In the genomic region with DNA sequence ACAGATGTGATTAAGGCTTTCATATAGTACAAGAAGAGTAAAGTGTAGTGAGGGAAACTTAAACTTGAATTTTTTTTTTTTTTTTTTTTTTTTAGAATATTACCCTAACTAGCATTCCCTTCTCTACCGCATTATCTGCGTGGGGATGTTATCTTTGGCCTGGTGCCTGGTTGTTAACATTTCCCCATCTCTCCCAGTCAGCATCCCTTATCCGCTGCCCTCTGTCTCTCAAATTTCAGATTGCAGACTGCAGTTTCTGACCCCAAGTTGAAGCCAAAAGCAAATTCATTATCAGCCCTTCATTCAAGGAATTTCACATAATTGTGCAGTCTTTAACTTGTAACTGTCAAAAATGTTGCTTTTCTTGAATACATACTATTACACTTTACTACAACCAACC, we compare ENCODE assay signal across 9 cellular contexts.
DNase-seq lines count a peak whose midpoint lies in the region; ATAC-seq and TF ChIP-seq lines count a peak whose summit lies in the region.
"Had no signal": no experiment of that assay in that cellular context is flagged by ENCODE, and none has a peak within 500 bp of the region (broad histone marks: within the 10 kb centered on the region; RNA-seq: fewer than 3 reads in every experiment).

No MANE protein-coding gene starts in this region.

- TF ChIP-seq CTCF in fibroblast of pulmonary artery (IDR thresholded peaks at IDR 0.05; ENCODE audit: low read length, missing control alignments) = peak; percentile 39

- DNase-seq in NCI-H82 (lab: John Stamatoyannopoulos, UW) (peak; percentile 27), NCI-H82 treated with DMSO at 0.1 percent for 48 hours (lab: John Stamatoyannopoulos, UW; ENCODE audit: unreplicated experiment) (no peak), NCI-H226 (peak; percentile 65), fibroblast of pulmonary artery (ENCODE audit: low read depth) (peak; percentile 73), stromal cell of bone marrow (ENCODE audit: low read depth) (peak; percentile 12), HK-2 (ENCODE audit: unreplicated experiment) (no peak)

- H3K4me3 ChIP-seq in fibroblast of pulmonary artery (replicated peaks; ENCODE audit: low read depth, low read length) = no peak overlapping the region
- H3K4me3 ChIP-seq: BLaER1 treated with 17β-estradiol and CSF1 and Interleukin-3, amounts not matched to agents 10 nM and 100 nM had no signal

- ATAC-seq in HG03460 (IDR thresholded peaks at IDR 0.05; ENCODE audit: unreplicated experiment) (no peak), HG03039 (IDR thresholded peaks at IDR 0.05; ENCODE audit: unreplicated experiment) (no peak)

Comparison
In these comparisons a context has a peak if more than half of its experiments do, and no peak if none do; other contexts are left out.
1. DNase-seq: peak in NCI-H82 (single experiment), NCI-H226 (single experiment), fibroblast of pulmonary artery (single experiment) and stromal cell of bone marrow (single experiment); none in NCI-H82 treated with DMSO at 0.1 percent for 48 hours (single experiment) and HK-2 (single experiment).